12 cellular contexts compared by ENCODE assay signal in the genomic region with DNA sequence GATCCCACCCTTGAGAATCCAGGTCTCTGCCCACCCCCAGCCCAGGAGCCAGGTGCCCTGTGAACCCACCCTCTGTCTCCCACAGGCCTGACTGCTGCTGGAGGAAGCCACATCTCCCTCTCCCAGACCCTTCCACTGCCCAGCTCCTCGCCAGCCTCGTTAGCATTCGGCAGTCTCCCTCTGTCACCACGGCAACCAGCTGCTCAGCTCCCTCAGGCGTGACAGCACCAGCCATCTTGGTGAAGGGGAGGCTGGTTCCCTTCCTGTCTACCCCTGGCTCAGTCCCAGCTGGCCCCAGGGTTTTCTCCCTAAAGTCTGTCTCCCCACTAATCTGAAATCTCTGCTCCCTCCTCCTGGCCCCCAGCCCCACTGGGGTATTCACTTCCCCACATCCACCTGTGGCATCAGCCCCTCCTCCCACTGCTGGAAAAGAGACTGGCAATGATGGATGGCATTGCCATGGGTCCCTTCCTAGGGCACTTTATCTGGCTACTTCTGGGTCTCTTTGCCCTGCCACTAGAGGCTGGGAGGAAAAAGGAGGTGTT. TPM values are rescaled to one million over a fixed set of nuclear protein-coding genes. Genes with fewer than 3 reads are reported as not detected.
DNase-seq lines count a peak whose midpoint lies in the region; ATAC-seq lines count a peak whose summit lies in the region.
"Had no signal": no experiment of that assay in that cellular context is flagged by ENCODE, and none has a peak within 500 bp of the region (broad histone marks: within the 10 kb centered on the region; RNA-seq: fewer than 3 reads in every experiment).

No MANE protein-coding gene starts in this region.

- peak; percentile 45 for ATAC-seq in activated naive CD8-positive, alpha-beta T cell treated with anti-CD3 and anti-CD28 coated beads, Interleukin-2, amount 10 ng/mL, durations not matched to agents 7 days and 5 days (ENCODE audit: low read depth)
- no peak for ATAC-seq in activated naive CD8-positive, alpha-beta T cell treated with anti-CD3 and anti-CD28 coated beads, Interleukin-2, amount 50 U/mL, for 24 hours
- ATAC-seq in HG03095 (IDR thresholded peaks at IDR 0.05; ENCODE audit: unreplicated experiment) (no peak), GM21381 (IDR thresholded peaks at IDR 0.05; ENCODE audit: unreplicated experiment) (no peak)
- ATAC-seq: activated T-cell treated with anti-CD3 and anti-CD28 coated beads, Interleukin-2, amount 50 U/mL, for 4 hours; T-cell had no signal

- no peaks in the 10 kb centered on the region for H3K9me3 Mint-ChIP-seq in activated naive CD8-positive, alpha-beta T cell treated with anti-CD3 and anti-CD28 coated beads, Interleukin-2, amount 10 ng/mL, durations not matched to agents 7 days and 5 days
- no peaks in the 10 kb centered on the region for H3K9me3 Mint-ChIP-seq in activated naive CD8-positive, alpha-beta T cell treated with anti-CD3 and anti-CD28 coated beads, Interleukin-2, amount 50 U/mL, for 24 hours
- H3K9me3 Mint-ChIP-seq: activated T-cell treated with anti-CD3 and anti-CD28 coated beads, Interleukin-2, amount 50 U/mL, for 4 hours; T-cell had no signal

- POLR2A ChIA-PET in activated naive CD8-positive, alpha-beta T cell treated with anti-CD3 and anti-CD28 coated beads, Interleukin-2, amount 10 ng/mL, durations not matched to agents 7 days and 5 days (lab: Charles Lee), result interaction anchor here (0.6 kb wide), 1 partner anchor 1964 kb away, joined by 3 read pairs; no protein-coding TSS in a partner anchor

- no peak overlapping the region for H3K4me3 Mint-ChIP-seq in activated naive CD8-positive, alpha-beta T cell treated with anti-CD3 and anti-CD28 coated beads, Interleukin-2, amount 10 ng/mL, durations not matched to agents 7 days and 5 days
- H3K4me3 Mint-ChIP-seq in activated naive CD8-positive, alpha-beta T cell treated with anti-CD3 and anti-CD28 coated beads, Interleukin-2, amount 50 U/mL, for 24 hours, result no peak overlapping the region
- H3K4me3 Mint-ChIP-seq: activated T-cell treated with anti-CD3 and anti-CD28 coated beads, Interleukin-2, amount 50 U/mL, for 4 hours; T-cell had no signal

- H3K27ac Mint-ChIP-seq in activated naive CD8-positive, alpha-beta T cell treated with anti-CD3 and anti-CD28 coated beads, Interleukin-2, amount 10 ng/mL, durations not matched to agents 7 days and 5 days, result no peak overlapping the region
- no peak overlapping the region for H3K27ac Mint-ChIP-seq in activated naive CD8-positive, alpha-beta T cell treated with anti-CD3 and anti-CD28 coated beads, Interleukin-2, amount 50 U/mL, for 24 hours
- H3K27ac Mint-ChIP-seq: T-cell had no signal

- H3K4me1 Mint-ChIP-seq in activated naive CD8-positive, alpha-beta T cell treated with anti-CD3 and anti-CD28 coated beads, Interleukin-2, amount 10 ng/mL, durations not matched to agents 7 days and 5 days, result peaks cover 7% of the 10 kb centered on the region
- H3K4me1 Mint-ChIP-seq in activated naive CD8-positive, alpha-beta T cell treated with anti-CD3 and anti-CD28 coated beads, Interleukin-2, amount 50 U/mL, for 24 hours, result peaks cover 16% of the 10 kb centered on the region

- H3K27me3 Mint-ChIP-seq in activated naive CD8-positive, alpha-beta T cell treated with anti-CD3 and anti-CD28 coated beads, Interleukin-2, amount 10 ng/mL, durations not matched to agents 7 days and 5 days, result peaks cover 42% of the 10 kb centered on the region
- peaks cover 28% of the 10 kb centered on the region for H3K27me3 Mint-ChIP-seq in activated naive CD8-positive, alpha-beta T cell treated with anti-CD3 and anti-CD28 coated beads, Interleukin-2, amount 50 U/mL, for 24 hours

- no peaks in the 10 kb centered on the region for H3K36me3 Mint-ChIP-seq in activated naive CD8-positive, alpha-beta T cell treated with anti-CD3 and anti-CD28 coated beads, Interleukin-2, amount 10 ng/mL, durations not matched to agents 7 days and 5 days
- H3K36me3 Mint-ChIP-seq in activated naive CD8-positive, alpha-beta T cell treated with anti-CD3 and anti-CD28 coated beads, Interleukin-2, amount 50 U/mL, for 24 hours (ENCODE audit: low read depth), result no peaks in the 10 kb centered on the region
- H3K36me3 Mint-ChIP-seq: T-cell had no signal

- DNase-seq in activated naive CD8-positive, alpha-beta T cell treated with anti-CD3 and anti-CD28 coated beads, Interleukin-2, amount 10 ng/mL, durations not matched to agents 7 days and 5 days, result no peak
- no peak for DNase-seq in activated naive CD8-positive, alpha-beta T cell treated with anti-CD3 and anti-CD28 coated beads, Interleukin-2, amount 50 U/mL, for 24 hours
- peak; percentile 38 for DNase-seq in NCI-H524 treated with DMSO at 0.1 percent for 48 hours (lab: John Stamatoyannopoulos, UW)
- peak in 31 of 51 donors; percentile 17 to 76 (median 51) for DNase-seq in hypothalamus (lab: John Stamatoyannopoulos, UW)
- no peak for DNase-seq in activated naive CD4-positive, alpha-beta T cell treated with Interleukin-2 at 50 U/mL for 16 hours
- DNase-seq in activated CD8-positive, alpha-beta memory T cell treated with anti-CD3 and anti-CD28 coated beads, Interleukin-2, amount 50 U/mL, for 48 hours, result no peak
- DNase-seq: activated T-cell treated with anti-CD3 and anti-CD28 coated beads, Interleukin-2, amount 50 U/mL, for 4 hours; KG1; T-cell; tibial artery had no signal

RNA-seq across cellular contexts. Expression of a gene that starts 28.1 kb away (rescaled TPM):
- total RNA-seq in activated naive CD8-positive, alpha-beta T cell treated with anti-CD3 and anti-CD28 coated beads, Interleukin-2, amount 10 ng/mL, durations not matched to agents 7 days and 5 days, result under 1 TPM in 1 of 2 experiments, not detected in 1; 0.36 TPM

RNA-seq across cellular contexts. Expression of a gene that starts 49.0 kb away (rescaled TPM):
- 100 to 1,000 TPM; 159 to 162 TPM for total RNA-seq in activated naive CD8-positive, alpha-beta T cell treated with anti-CD3 and anti-CD28 coated beads, Interleukin-2, amount 10 ng/mL, durations not matched to agents 7 days and 5 days

Comparison
In these comparisons a context has a peak if more than half of its experiments do, and no peak if none do; other contexts are left out.
1. DNase-seq: peak in NCI-H524 treated with DMSO at 0.1 percent for 48 hours (single experiment) and hypothalamus (31 of 51); none in activated naive CD8-positive, alpha-beta T cell treated with anti-CD3 and anti-CD28 coated beads, Interleukin-2, amount 10 ng/mL, durations not matched to agents 7 days and 5 days (single experiment), activated naive CD8-positive, alpha-beta T cell treated with anti-CD3 and anti-CD28 coated beads, Interleukin-2, amount 50 U/mL, for 24 hours (single experiment), activated naive CD4-positive, alpha-beta T cell treated with Interleukin-2 at 50 U/mL for 16 hours (single experiment) and activated CD8-positive, alpha-beta memory T cell treated with anti-CD3 and anti-CD28 coated beads, Interleukin-2, amount 50 U/mL, for 48 hours (single experiment).